23 cellular contexts compared by ENCODE assay signal in the genomic region with DNA sequence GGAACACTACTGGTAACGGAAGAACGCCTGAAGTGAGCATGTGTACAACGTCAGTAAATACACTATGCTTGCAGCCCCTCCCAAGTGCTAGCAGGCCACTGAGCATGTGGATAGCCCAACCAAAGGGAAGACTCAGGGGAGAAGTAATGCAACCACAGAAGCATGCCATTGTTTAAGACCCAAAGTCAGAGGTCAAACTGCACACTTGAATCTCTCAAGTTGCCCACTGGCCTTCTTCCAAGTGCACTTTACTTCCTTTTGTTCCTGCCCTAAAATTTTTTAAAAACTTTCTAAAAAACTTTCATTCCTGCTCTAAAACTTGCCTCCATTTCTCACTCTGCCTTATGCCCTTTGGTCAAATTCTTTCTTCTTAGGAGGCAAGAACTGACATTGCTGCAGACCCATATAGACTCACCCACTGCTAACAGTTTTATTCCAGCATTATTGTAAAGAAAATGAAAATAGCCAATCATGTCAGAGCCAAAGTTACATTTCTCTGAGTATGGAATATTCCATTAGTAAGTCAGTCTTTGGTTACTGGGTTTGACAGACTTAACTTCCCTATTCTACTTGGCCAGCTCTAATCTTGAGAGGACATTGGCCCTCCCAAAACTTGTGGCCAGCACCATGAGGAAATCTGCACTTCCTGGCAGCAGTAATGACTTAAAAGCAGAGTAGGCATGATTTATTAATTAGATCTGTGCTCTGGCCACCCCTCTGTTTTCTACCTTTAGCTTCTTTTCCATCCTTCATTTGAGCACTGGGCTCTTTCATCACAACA.
DNase-seq lines count a peak whose midpoint lies in the region; ATAC-seq, FAIRE-seq and TF ChIP-seq lines count a peak whose summit lies in the region.
"Had no signal": no experiment of that assay in that cellular context is flagged by ENCODE, and none has a peak within 500 bp of the region (broad histone marks: within the 10 kb centered on the region; RNA-seq: fewer than 3 reads in every experiment).

No MANE protein-coding gene starts in this region.

- peak overlapping the region; percentile 78 to 95 (median 92) for H3K27ac Mint-ChIP-seq in nephron
- no peak overlapping the region for H3K27ac Mint-ChIP-seq in activated T-helper 2 cell treated with anti-CD3 and anti-CD28 coated beads, Interferon-gamma antibody, Interleukin-2, Interleukin-4, amounts not matched to agents 10 μg/mL and 5 μg/mL and 100 μg/mL, durations not matched to agents 14 hours and 24 hours and 36 hours
- no peak overlapping the region for H3K27ac Mint-ChIP-seq in endothelial cell (ENCODE audit: unreplicated experiment)
- H3K27ac Mint-ChIP-seq: activated naive CD8-positive, alpha-beta T cell treated with anti-CD3 and anti-CD28 coated beads, Interleukin-2, amount 10 ng/mL, durations not matched to agents 7 days and 5 days; neural progenitor cell had no signal

- H2AFZ ChIP-seq in K562 (ENCODE audit: low read depth, low read length), result no peak overlapping the region; the same call in 1 of the 2 replicates
- H2AFZ ChIP-seq: GM23248, neural progenitor cell, PC-9 had no signal

- no peak overlapping the region for H3K27ac ChIP-seq in K562 (ENCODE audit: extremely low read depth, low read depth, low read length)
- H3K27ac ChIP-seq: GM23248, neural progenitor cell, PC-9, psoas muscle had no signal

- no peak overlapping the region for H3K4me3 ChIP-seq in K562
- H3K4me3 ChIP-seq: GM23248, neural progenitor cell, PC-9, psoas muscle had no signal

- CTCF ChIA-PET in K562 (lab: Yijun Ruan, JAX; ENCODE audit: low intra/inter-chr PET ratio), result no interaction called here

- H3K36me3 Mint-ChIP-seq in nephron (ENCODE audit: low read depth) (no peaks in the 10 kb centered on the region), endothelial cell (ENCODE audit: low read depth, unreplicated experiment) (no peaks in the 10 kb centered on the region)
- no peaks in the 10 kb centered on the region for H3K36me3 Mint-ChIP-seq in activated T-helper 2 cell treated with anti-CD3 and anti-CD28 coated beads, Interferon-gamma antibody, Interleukin-2, Interleukin-4, amounts not matched to agents 10 μg/mL and 5 μg/mL and 100 μg/mL, durations not matched to agents 14 hours and 24 hours and 36 hours (ENCODE audit: low read depth)
- H3K36me3 Mint-ChIP-seq: activated naive CD8-positive, alpha-beta T cell treated with anti-CD3 and anti-CD28 coated beads, Interleukin-2, amount 10 ng/mL, durations not matched to agents 7 days and 5 days; neural progenitor cell had no signal

- no peak for TF ChIP-seq POLR2A in K562 (conservative IDR thresholded peaks at IDR 0.05)

- H3K27me3 Mint-ChIP-seq in nephron (ENCODE audit: low read depth) (no peaks in the 10 kb centered on the region), endothelial cell (ENCODE audit: unreplicated experiment) (no peaks in the 10 kb centered on the region)
- H3K27me3 Mint-ChIP-seq in activated T-helper 2 cell treated with anti-CD3 and anti-CD28 coated beads, Interferon-gamma antibody, Interleukin-2, Interleukin-4, amounts not matched to agents 10 μg/mL and 5 μg/mL and 100 μg/mL, durations not matched to agents 14 hours and 24 hours and 36 hours (ENCODE audit: low read depth), result peaks cover 12% of the 10 kb centered on the region

- no peaks in the 10 kb centered on the region for H3K79me2 ChIP-seq in K562 (ENCODE audit: control insufficient read depth, insufficient read depth, low read length)

- H4K20me1 ChIP-seq in K562 (replicated peaks; ENCODE audit: control insufficient read depth, insufficient read depth, low read length), result no peaks in the 10 kb centered on the region

- FAIRE-seq in K562 (lab: Jason Lieb, UNC), result no peak
- FAIRE-seq: GM12892 had no signal

- intact Hi-C loops in K562 (cut with micrococcal nuclease), result no loop called here
- intact Hi-C loops in activated T-helper 2 cell treated with anti-CD3 and anti-CD28 coated beads, Interferon-gamma antibody, Interleukin-2, Interleukin-4, amounts not matched to agents 10 μg/mL and 5 μg/mL and 100 μg/mL, durations not matched to agents 14 hours and 24 hours and 36 hours (cut with micrococcal nuclease), result no loop called here

- H3K4me1 ChIP-seq in K562 (replicated peaks in 1 of 2; ENCODE audit: control insufficient read depth in 2 of 2, insufficient read depth in 2 of 2, low read length in 2 of 2), result no peaks in the 10 kb centered on the region
- H3K4me1 ChIP-seq: neural progenitor cell, psoas muscle had no signal

- H3K4me1 Mint-ChIP-seq in nephron (peaks cover 29% of the 10 kb centered on the region), endothelial cell (ENCODE audit: unreplicated experiment) (peaks cover 8% of the 10 kb centered on the region)
- H3K4me1 Mint-ChIP-seq in activated T-helper 2 cell treated with anti-CD3 and anti-CD28 coated beads, Interferon-gamma antibody, Interleukin-2, Interleukin-4, amounts not matched to agents 10 μg/mL and 5 μg/mL and 100 μg/mL, durations not matched to agents 14 hours and 24 hours and 36 hours (ENCODE audit: low read depth), result no peaks in the 10 kb centered on the region
- H3K4me1 Mint-ChIP-seq: neural progenitor cell had no signal

- TF ChIP-seq CTCF in K562 (IDR thresholded peaks at IDR 0.05 in 2 of 3, conservative IDR thresholded peaks at IDR 0.05 in 1 of 3; ENCODE audit: insufficient read depth in 2 of 3, low read depth in 1 of 3, low read length in 3 of 3) (no peak), nephron (IDR thresholded peaks at IDR 0.05; ENCODE audit: unreplicated experiment in 3 of 3) (no peak), endothelial cell (IDR thresholded peaks at IDR 0.05; ENCODE audit: unreplicated experiment) (no peak)

- in situ Hi-C loops in K562 (cut with MboI), result no loop called here

- H3K9me3 Mint-ChIP-seq in nephron (no peaks in the 10 kb centered on the region), endothelial cell (ENCODE audit: unreplicated experiment) (no peaks in the 10 kb centered on the region)
- no peaks in the 10 kb centered on the region for H3K9me3 Mint-ChIP-seq in activated T-helper 2 cell treated with anti-CD3 and anti-CD28 coated beads, Interferon-gamma antibody, Interleukin-2, Interleukin-4, amounts not matched to agents 10 μg/mL and 5 μg/mL and 100 μg/mL, durations not matched to agents 14 hours and 24 hours and 36 hours
- H3K9me3 Mint-ChIP-seq: activated naive CD8-positive, alpha-beta T cell treated with anti-CD3 and anti-CD28 coated beads, Interleukin-2, amount 10 ng/mL, durations not matched to agents 7 days and 5 days; neural progenitor cell had no signal

- H3K9ac ChIP-seq in K562 (ENCODE audit: insufficient read depth in 1 of 2, low read depth in 2 of 2, low read length in 2 of 2), result no peak overlapping the region
- H3K9ac ChIP-seq: GM23248, neural progenitor cell had no signal

- no peak for TF ChIP-seq EP300 in K562 (IDR thresholded peaks at IDR 0.05; ENCODE audit: low read length)

- no peak for TF ChIP-seq RAD21 in K562 (CRISPR knock-in tag; conservative IDR thresholded peaks at IDR 0.05 in 1 of 2, IDR thresholded peaks at IDR 0.05 in 1 of 2)

- 4% methylated on average over 3 of the region's 3 CpGs for WGBS in K562 (ENCODE audit: insufficient coverage, low coverage, missing lambda C conversion rate)

- no peaks in the 10 kb centered on the region for H3K9me1 ChIP-seq in K562 (ENCODE audit: control insufficient read depth, insufficient read depth, low read length)

- H3K27me3 ChIP-seq in K562 (ENCODE audit: control insufficient read depth in 2 of 2, insufficient read depth in 2 of 2, low read length in 2 of 2), result no peaks in the 10 kb centered on the region
- H3K27me3 ChIP-seq: neural progenitor cell had no signal

- H3K4me2 ChIP-seq in K562 (ENCODE audit: insufficient read depth, low read length), result no peak overlapping the region
- H3K4me2 ChIP-seq: neural progenitor cell, PC-9 had no signal

- H3K4me3 Mint-ChIP-seq in nephron (peak overlapping the region in 2 of 3 experiments; percentile 4 to 26), endothelial cell (ENCODE audit: unreplicated experiment) (no peak overlapping the region)
- no peak overlapping the region for H3K4me3 Mint-ChIP-seq in activated T-helper 2 cell treated with anti-CD3 and anti-CD28 coated beads, Interferon-gamma antibody, Interleukin-2, Interleukin-4, amounts not matched to agents 10 μg/mL and 5 μg/mL and 100 μg/mL, durations not matched to agents 14 hours and 24 hours and 36 hours (ENCODE audit: low read depth)
- H3K4me3 Mint-ChIP-seq: activated naive CD8-positive, alpha-beta T cell treated with anti-CD3 and anti-CD28 coated beads, Interleukin-2, amount 10 ng/mL, durations not matched to agents 7 days and 5 days; neural progenitor cell had no signal

- H3K36me3 ChIP-seq in K562 (ENCODE audit: control insufficient read depth, insufficient read depth, low read length), result no peaks in the 10 kb centered on the region
- H3K36me3 ChIP-seq: neural progenitor cell had no signal

- ATAC-seq in K562, result no peak
- ATAC-seq: psoas muscle had no signal

- BruUV-seq in K562 (replicated peaks; lab: Mats Ljungman, UMichigan), result no TSS peak

- POLR2A ChIA-PET in K562 (lab: Yijun Ruan, JAX), result interaction anchor here (0.5 kb wide), 1 partner anchor 73 kb away, joined by 3 read pairs; no protein-coding TSS in a partner anchor

- DNase-seq in Kasumi-1 (lab: John Stamatoyannopoulos, UW) (peak; percentile 63 to 65), NOMO-1 (lab: John Stamatoyannopoulos, UW; ENCODE audit: unreplicated experiment in 2 of 2) (peak; percentile 60 to 73), K562 (ENCODE audit: extremely low read depth in 1 of 4, low spot score in 3 of 4) (no peak), NCI-H2029 treated with DMSO at 0.1 percent for 48 hours (lab: John Stamatoyannopoulos, UW) (no peak), endothelial cell (ENCODE audit: low spot score) (no peak), LoVo (ENCODE audit: low spot score) (no peak)
- DNase-seq in activated T-helper 2 cell treated with anti-CD3 and anti-CD28 coated beads, Interferon-gamma antibody, Interleukin-2, Interleukin-4, amounts not matched to agents 10 μg/mL and 5 μg/mL and 100 μg/mL, durations not matched to agents 14 hours and 24 hours and 36 hours (ENCODE audit: low spot score), result no peak
- DNase-seq: activated CD4-positive, alpha-beta T cell treated with anti-CD3 and anti-CD28 coated beads for 4 hours; activated naive CD8-positive, alpha-beta T cell treated with anti-CD3 and anti-CD28 coated beads, Interleukin-2, amount 10 ng/mL, durations not matched to agents 7 days and 5 days; DMS79 treated with DMSO at 0.1 percent for 48 hours; effector memory CD4-positive, alpha-beta T cell; GM23248; Karpas-422; NCI-H1417 treated with DMSO at 0.1 percent for 48 hours; NCI-H526; PC-9; psoas muscle; stimulated activated CD4-positive, alpha-beta T cell treated with anti-CD3 and anti-CD28 coated beads, Interleukin-15, amount 100 ng/mL, for 24 hours; substantia nigra; T-helper 9 cell had no signal

- H3K9me3 ChIP-seq in K562 (replicated peaks; ENCODE audit: control insufficient read depth, insufficient read depth, low read depth, low read length), result no peaks in the 10 kb centered on the region
- H3K9me3 ChIP-seq: psoas muscle had no signal

Comparison
In these comparisons a context has a peak if more than half of its experiments do, and no peak if none do; other contexts are left out.
1. DNase-seq: peak in Kasumi-1 (2 of 2) and NOMO-1 (2 of 2); none in K562 (0 of 4), activated T-helper 2 cell treated with anti-CD3 and anti-CD28 coated beads, Interferon-gamma antibody, Interleukin-2, Interleukin-4, amounts not matched to agents 10 μg/mL and 5 μg/mL and 100 μg/mL, durations not matched to agents 14 hours and 24 hours and 36 hours (single experiment), NCI-H2029 treated with DMSO at 0.1 percent for 48 hours (single experiment), endothelial cell (single experiment) and LoVo (single experiment).
2. H3K27ac Mint-ChIP-seq: peak in nephron (3 of 3); none in activated T-helper 2 cell treated with anti-CD3 and anti-CD28 coated beads, Interferon-gamma antibody, Interleukin-2, Interleukin-4, amounts not matched to agents 10 μg/mL and 5 μg/mL and 100 μg/mL, durations not matched to agents 14 hours and 24 hours and 36 hours (single experiment) and endothelial cell (single experiment).
3. H3K4me3 Mint-ChIP-seq: peak in nephron (2 of 3); none in activated T-helper 2 cell treated with anti-CD3 and anti-CD28 coated beads, Interferon-gamma antibody, Interleukin-2, Interleukin-4, amounts not matched to agents 10 μg/mL and 5 μg/mL and 100 μg/mL, durations not matched to agents 14 hours and 24 hours and 36 hours (single experiment) and endothelial cell (single experiment).